ENCODE assay signal across 13 cellular contexts in the genomic region with DNA sequence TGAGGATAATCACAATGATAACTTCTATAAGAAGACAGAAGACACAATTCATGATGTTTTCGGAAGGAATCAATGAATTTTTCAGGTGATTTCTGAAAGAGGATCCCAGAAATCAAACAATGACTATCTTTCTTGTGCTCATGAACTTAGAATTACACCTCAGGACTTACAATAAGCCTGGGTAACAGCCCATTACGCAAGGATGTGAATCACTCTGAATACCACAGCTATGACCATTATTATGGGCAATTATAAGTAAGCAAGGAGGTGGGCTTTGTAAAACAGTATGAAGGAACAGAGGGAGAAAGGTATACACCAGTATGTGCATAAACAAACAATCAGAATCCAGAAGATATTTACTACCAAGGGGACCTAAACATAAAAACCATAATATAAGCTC. TPM values are rescaled to one million over a fixed set of nuclear protein-coding genes. Genes with fewer than 3 reads are reported as not detected.
DNase-seq lines count a peak whose midpoint lies in the region; ATAC-seq, FAIRE-seq and TF ChIP-seq lines count a peak whose summit lies in the region.
"Had no signal": no experiment of that assay in that cellular context is flagged by ENCODE, and none has a peak within 500 bp of the region (broad histone marks: within the 10 kb centered on the region; RNA-seq: fewer than 3 reads in every experiment).

No MANE protein-coding gene starts in this region.

- H3K9me1 ChIP-seq in IMR-90 (ENCODE audit: insufficient read depth, low read length): peaks cover 25% of the 10 kb centered on the region

- no peak overlapping the region for H4K91ac ChIP-seq in IMR-90 (ENCODE audit: insufficient read depth, low read depth, low read length)

- H3K9me3 ChIP-seq in AG04450 (ENCODE audit: control insufficient read depth, insufficient read depth, low read length): no peaks in the 10 kb centered on the region; the same call in 1 of the 2 replicates
- H3K9me3 ChIP-seq in IMR-90 (ENCODE audit: control insufficient read depth, insufficient read depth, low read length): no peaks in the 10 kb centered on the region
- H3K9me3 ChIP-seq: neutrophil had no signal

- no peaks in the 10 kb centered on the region for H3K36me3 ChIP-seq in IMR-90 (ENCODE audit: control insufficient read depth, insufficient read depth, low read length)
- H3K36me3 ChIP-seq in kidney epithelial cell (ENCODE audit: control insufficient read depth, insufficient read depth, low read length): no peaks in the 10 kb centered on the region
- H3K36me3 ChIP-seq: neutrophil had no signal

- WGBS in IMR-90 (ENCODE audit: extremely low coverage in 2 of 2, insufficient read length in 1 of 2), 2 experiments: no CpG with 5 or more reads among the region's 2 CpGs

- ATAC-seq in IMR-90 (ENCODE audit: low read depth): peak; percentile 66
- ATAC-seq: CD8-positive, alpha-beta T cell had no signal

- H3K9ac ChIP-seq in IMR-90 (ENCODE audit: low read depth, low read length): no peak overlapping the region

- in situ Hi-C loops in IMR-90 (cut with MboI; ENCODE audit: low sequenced_read_pairs): no loop called here

- FAIRE-seq in GM12891 (lab: Jason Lieb, UNC): no peak
- FAIRE-seq: GM18507 had no signal

- H3K56ac ChIP-seq in IMR-90 (ENCODE audit: extremely low read depth, insufficient read depth, low read length): peak overlapping the region; percentile 10; the same call in 1 of the 2 replicates

- peak overlapping the region; percentile 53 for H3K4me2 ChIP-seq in IMR-90 (ENCODE audit: low read depth, low read length)

- H3K4me3 ChIP-seq in AG04450 (ENCODE audit: low read depth, low read length) (no peak overlapping the region), IMR-90 (ENCODE audit: insufficient read depth, low read depth, low read length) (no peak overlapping the region), kidney epithelial cell (ENCODE audit: low read depth, low read length) (no peak overlapping the region)

- no peak overlapping the region for H4K5ac ChIP-seq in IMR-90 (ENCODE audit: low read depth, low read length)

- intact Hi-C loops in IMR-90 (cut with micrococcal nuclease): no loop called here

- H2BK15ac ChIP-seq in IMR-90 (ENCODE audit: low read depth, low read length): peak overlapping the region; percentile 46; the same call in 1 of the 3 replicates

- H3K14ac ChIP-seq in IMR-90 (replicated peaks; ENCODE audit: low read depth, low read length): peak overlapping the region; percentile 22; the same call in 1 of the 2 replicates

- H2AK9ac ChIP-seq in IMR-90 (replicated peaks; ENCODE audit: low read depth, low read length, poor library complexity): no peak overlapping the region

- TF ChIP-seq POLR2A in IMR-90 (IDR thresholded peaks at IDR 0.05; ENCODE audit: low read depth, low read length): no peak
- no peak for TF ChIP-seq POLR2A in GM12891 (IDR thresholded peaks at IDR 0.05; ENCODE audit: low read depth, low read length)

- H3K18ac ChIP-seq in IMR-90 (ENCODE audit: low read depth, low read length): peak overlapping the region; percentile 55; the same call in 1 of the 2 replicates

- H2BK5ac ChIP-seq in IMR-90 (ENCODE audit: low read depth, low read length, poor library complexity, severe bottlenecking): peak overlapping the region; percentile 77

- POLR2A ChIA-PET in AG04450 (lab: Yijun Ruan, JAX) (interaction anchor here (1.1 to 2.3 kb wide), 2 partner anchors 21 to 71 kb away, joined by 3 to 13 read pairs; a partner anchor contains a TSS), IMR-90 (lab: Charles Lee; ENCODE audit: unreplicated experiment) (no interaction called here)

- DNase-seq in AG04450 (ENCODE audit: low read depth, low spot score) (peak; percentile 72), IMR-90 (peak; percentile 96), astrocyte of the hippocampus (ENCODE audit: low read depth, low spot score) (peak; percentile 86), kidney epithelial cell (ENCODE audit: low read depth) (peak; percentile 90), GM12891 (ENCODE audit: insufficient read length, low spot score) (no peak), NCI-H510A (lab: John Stamatoyannopoulos, UW) (no peak), NCI-H1694 treated with DMSO at 0.1 percent for 48 hours (lab: John Stamatoyannopoulos, UW) (no peak)
- no peak for DNase-seq in central memory CD4-positive, alpha-beta T cell
- DNase-seq: CD8-positive, alpha-beta T cell; head of caudate nucleus; NCI-H446 treated with DMSO at 0.1 percent for 48 hours had no signal

- H4K20me1 ChIP-seq in IMR-90 (ENCODE audit: insufficient read depth, low read length): peaks cover 4% of the 10 kb centered on the region; the same call in 1 of the 2 replicates

- peaks cover 18% of the 10 kb centered on the region for H3K4me1 ChIP-seq in IMR-90 (ENCODE audit: control insufficient read depth, insufficient read depth, low read length)

- H2AFZ ChIP-seq in IMR-90 (replicated peaks; ENCODE audit: low read length, poor library complexity): no peak overlapping the region

- H2BK120ac ChIP-seq in IMR-90 (ENCODE audit: low read depth, low read length): peak overlapping the region; percentile 85; the same call in 1 of the 2 replicates

- H2BK20ac ChIP-seq in IMR-90 (ENCODE audit: low read depth, low read length): peak overlapping the region; percentile 88

- BruUV-seq in IMR-90 (replicated peaks; lab: Mats Ljungman, UMichigan): no TSS peak

- H3K23ac ChIP-seq in IMR-90 (ENCODE audit: low read depth, low read length): no peak overlapping the region

- H3K4ac ChIP-seq in IMR-90 (ENCODE audit: low read depth, low read length): peak overlapping the region; percentile 58; the same call in 1 of the 2 replicates

- TF ChIP-seq CTCF in AG04450 (IDR thresholded peaks at IDR 0.05; ENCODE audit: low read depth, low read length): no peak
- no peak for TF ChIP-seq CTCF in IMR-90 (conservative IDR thresholded peaks at IDR 0.05; ENCODE audit: low read depth, low read length)
- no peak for TF ChIP-seq CTCF in kidney epithelial cell (IDR thresholded peaks at IDR 0.05; ENCODE audit: insufficient read depth, low read length, poor library complexity, severe bottlenecking)

- H2AK5ac ChIP-seq in IMR-90 (ENCODE audit: low read depth, low read length): peak overlapping the region; percentile 32; the same call in 1 of the 2 replicates

- no peak for TF ChIP-seq RAD21 in IMR-90 (IDR thresholded peaks at IDR 0.05; ENCODE audit: low read length)

- dilution Hi-C loops in IMR-90 (cut with HindIII; ENCODE audit: low sequenced_read_pairs, unreplicated experiment): no loop called here

- H4K8ac ChIP-seq in IMR-90 (ENCODE audit: low read depth in 2 of 2, low read length in 2 of 2): peak overlapping the region in 1 of 2 experiments; percentile 30; a peak in 1 of 4 replicates

- CTCF ChIA-PET in AG04450 (lab: Charles Lee) (interaction anchor here (0.7 to 1.6 kb wide), 6 partner anchors 11 to 208 kb away, joined by 3 to 6 read pairs (median 3); a partner anchor contains a TSS), IMR-90 (lab: Yijun Ruan, JAX) (interaction anchor here (1.1 kb wide), 1 partner anchor 21 kb away, joined by 3 read pairs; a partner anchor contains a TSS)

- H3K27me3 ChIP-seq in AG04450 (ENCODE audit: control insufficient read depth, insufficient read depth, low read length) (no peaks in the 10 kb centered on the region), IMR-90 (ENCODE audit: control insufficient read depth, insufficient read depth, low read length) (no peaks in the 10 kb centered on the region), kidney epithelial cell (ENCODE audit: control insufficient read depth, insufficient read depth, low read length) (no peaks in the 10 kb centered on the region)
- H3K27me3 ChIP-seq: neutrophil had no signal

- H3K27ac ChIP-seq in AG04450 (ENCODE audit: low read depth, low read length) (no peak overlapping the region), IMR-90 (ENCODE audit: insufficient read depth, low read length) (no peak overlapping the region)
- H3K27ac ChIP-seq: neutrophil had no signal

- H3K79me1 ChIP-seq in IMR-90 (ENCODE audit: low read depth in 1 of 2, low read length in 2 of 2): peaks cover 0 to 23% of the 10 kb centered on the region in 2 experiments; a peak in 2 of 4 replicates

TF ChIP-seq in IMR-90, 13 proteins besides CTCF, POLR2A, EP300 and RAD21:
- TF ChIP-seq RCOR1 (IDR thresholded peaks at IDR 0.05; ENCODE audit: insufficient replicate concordance, low read length) (peak; percentile 59), BHLHE40 (IDR thresholded peaks at IDR 0.05; ENCODE audit: low read depth, low read length) (no peak), SMC3 (IDR thresholded peaks at IDR 0.05; ENCODE audit: low read depth, low read length) (no peak), RFX5 (IDR thresholded peaks at IDR 0.05; ENCODE audit: low read depth, low read length) (0 out of 2 replicates have a peak, but pooled peaks have one; percentile 26), CEBPB (IDR thresholded peaks at IDR 0.05; ENCODE audit: low read depth, low read length) (peak; percentile 100), FOS (IDR thresholded peaks at IDR 0.05; ENCODE audit: low read depth, low read length) (peak; percentile 94), CHD1 (IDR thresholded peaks at IDR 0.05; ENCODE audit: low read depth, low read length) (no peak)

TF ChIP-seq in GM12891, 5 proteins besides CTCF, POLR2A, EP300 and RAD21:
- TF ChIP-seq SPI1 (IDR thresholded peaks at IDR 0.05; ENCODE audit: low read depth, low read length): no peak
- TF ChIP-seq POU2F2 (IDR thresholded peaks at IDR 0.05; ENCODE audit: low read depth, low read length): no peak
- no peak for TF ChIP-seq TAF1 (IDR thresholded peaks at IDR 0.05; ENCODE audit: low read depth, low read length)
- TF ChIP-seq PAX5 (IDR thresholded peaks at IDR 0.05; ENCODE audit: insufficient read depth, low read length, severe bottlenecking): no peak
- TF ChIP-seq POLR2AphosphoS5 (IDR thresholded peaks at IDR 0.05; ENCODE audit: low read depth, low read length): no peak

RNA-seq across cellular contexts. Expression of a gene that starts 21.5 kb away (rescaled TPM):
- polyA plus RNA-seq in AG04450 (2011; rRNA removed): 175 and 252 TPM in 2 replicates
- polyA minus RNA-seq in AG04450 (2011; rRNA and poly(A)+ RNA removed): 49.5 and 107 TPM in 2 replicates
- 70.6 and 191 TPM in 2 replicates for total RNA-seq in IMR-90 (2012; rRNA removed)
- 53.9 and 73.6 TPM in 2 replicates for polyA plus RNA-seq in IMR-90 (2012; rRNA removed)
- polyA plus RNA-seq in IMR-90 (2012; cell fraction: cytosol; rRNA removed): 132 and 188 TPM in 2 replicates
- polyA plus RNA-seq in IMR-90 (2012; cell fraction: nucleus; rRNA removed; ENCODE audit: low replicate concordance): 79.4 and 83.1 TPM in 2 replicates
- 232 and 249 TPM in 2 replicates for total RNA-seq in kidney epithelial cell
- 92.3 TPM for polyA plus RNA-seq in GM12891 (2012; ENCODE audit: low read depth, missing spikeins)

Comparison
In these comparisons a context has a peak if more than half of its experiments do, and no peak if none do; other contexts are left out.
1. DNase-seq: peak in AG04450 (single experiment), IMR-90 (single experiment), astrocyte of the hippocampus (single experiment) and kidney epithelial cell (single experiment); none in GM12891 (single experiment), NCI-H510A (single experiment), central memory CD4-positive, alpha-beta T cell (single experiment) and NCI-H1694 treated with DMSO at 0.1 percent for 48 hours (single experiment).